ENCODE assay signal across 16 cellular contexts in genomic region chr14:94346841-94347240, GRCh38. TPM values are rescaled to one million over a fixed set of nuclear protein-coding genes. Genes with fewer than 3 reads are reported as not detected.
DNase-seq lines count a peak whose midpoint lies in the region; ATAC-seq lines count a peak whose summit lies in the region.
"Had no signal": no experiment of that assay in that cellular context is flagged by ENCODE, and none has a peak within 500 bp of the region (broad histone marks: within the 10 kb centered on the region; RNA-seq: fewer than 3 reads in every experiment).

No MANE protein-coding gene starts in this region.

- H3K27ac ChIP-seq in effector memory CD4-positive, alpha-beta T cell (ENCODE audit: insufficient read depth, low read length, poor library complexity, severe bottlenecking), result peak overlapping the region; percentile 68
- H3K27ac ChIP-seq: 22Rv1, gastroesophageal sphincter had no signal

- DNase-seq in T-helper 1 cell (no peak), HCEC 1CT (no peak), germinal center (ENCODE audit: low spot score) (no peak)
- DNase-seq in effector memory CD4-positive, alpha-beta T cell, result no peak
- no peak for DNase-seq in effector CD8-positive, alpha-beta T cell (lab: John Stamatoyannopoulos, UW)
- DNase-seq: activated naive CD4-positive, alpha-beta T cell; Karpas-422; mucosa of descending colon; NCI-H187 treated with DMSO at 0.1 percent for 48 hours; NCI-H526 treated with DMSO at 0.1 percent for 48 hours; small intestine had no signal

- no peaks in the 10 kb centered on the region for H3K36me3 ChIP-seq in effector memory CD4-positive, alpha-beta T cell (ENCODE audit: control insufficient read depth, insufficient read depth, low read length)
- H3K36me3 ChIP-seq: gastroesophageal sphincter had no signal

- peaks cover 13% of the 10 kb centered on the region for H3K9me3 Mint-ChIP-seq in T-helper 1 cell treated with Interleukin-12 subunit alpha and Interleukin-12 subunit beta and Interleukin-4 antibody, amounts not matched to agents 30 μg/mL and 1 μg/mL, for 36 hours
- H3K9me3 Mint-ChIP-seq in IgD-negative memory B cell, result peaks cover 0 to 4% (median 4%) of the 10 kb centered on the region in 3 donors

- ATAC-seq in GM21447 (IDR thresholded peaks at IDR 0.05; ENCODE audit: unreplicated experiment), result peak; percentile 14
- ATAC-seq: gastroesophageal sphincter, mucosa of descending colon had no signal

- no peaks in the 10 kb centered on the region for H3K36me3 Mint-ChIP-seq in T-helper 1 cell treated with Interleukin-12 subunit alpha and Interleukin-12 subunit beta and Interleukin-4 antibody, amounts not matched to agents 30 μg/mL and 1 μg/mL, for 36 hours (ENCODE audit: low read depth)
- no peaks in the 10 kb centered on the region for H3K36me3 Mint-ChIP-seq in IgD-negative memory B cell

- H3K27ac Mint-ChIP-seq in T-helper 1 cell treated with Interleukin-12 subunit alpha and Interleukin-12 subunit beta and Interleukin-4 antibody, amounts not matched to agents 30 μg/mL and 1 μg/mL, for 36 hours, result peak overlapping the region; percentile 76
- peak overlapping the region in 2 of 3 donors; percentile 65 to 96 for H3K27ac Mint-ChIP-seq in IgD-negative memory B cell

- H3K4me3 Mint-ChIP-seq in T-helper 1 cell treated with Interleukin-12 subunit alpha and Interleukin-12 subunit beta and Interleukin-4 antibody, amounts not matched to agents 30 μg/mL and 1 μg/mL, for 36 hours, result no peak overlapping the region
- H3K4me3 Mint-ChIP-seq in IgD-negative memory B cell, result peak overlapping the region in 2 of 4 donors; percentile 46 to 65

- no peaks in the 10 kb centered on the region for H3K27me3 ChIP-seq in effector memory CD4-positive, alpha-beta T cell (replicated peaks; ENCODE audit: control insufficient read depth, insufficient read depth, low read length, poor library complexity, severe bottlenecking)

- H3K4me1 ChIP-seq in effector memory CD4-positive, alpha-beta T cell (ENCODE audit: control insufficient read depth, insufficient read depth, low read length, poor library complexity, severe bottlenecking), result peaks cover 11% of the 10 kb centered on the region

- no peaks in the 10 kb centered on the region for H3K9me3 ChIP-seq in effector memory CD4-positive, alpha-beta T cell (ENCODE audit: control insufficient read depth, low read length)
- H3K9me3 ChIP-seq: gastroesophageal sphincter, mucosa of descending colon had no signal

- H3K4me3 ChIP-seq in effector memory CD4-positive, alpha-beta T cell (ENCODE audit: insufficient read depth, low read depth, low read length, poor library complexity, severe bottlenecking), result no peak overlapping the region
- H3K4me3 ChIP-seq: gastroesophageal sphincter, mucosa of descending colon had no signal

- H3K27me3 Mint-ChIP-seq in T-helper 1 cell treated with Interleukin-12 subunit alpha and Interleukin-12 subunit beta and Interleukin-4 antibody, amounts not matched to agents 30 μg/mL and 1 μg/mL, for 36 hours (ENCODE audit: low read depth), result peaks cover 11% of the 10 kb centered on the region
- peaks cover 1% of the 10 kb centered on the region for H3K27me3 Mint-ChIP-seq in IgD-negative memory B cell

- H3K4me1 Mint-ChIP-seq in T-helper 1 cell treated with Interleukin-12 subunit alpha and Interleukin-12 subunit beta and Interleukin-4 antibody, amounts not matched to agents 30 μg/mL and 1 μg/mL, for 36 hours (ENCODE audit: low read depth), result peaks cover 5% of the 10 kb centered on the region
- peaks cover 9 to 18% (median 14%) of the 10 kb centered on the region in 3 donors for H3K4me1 Mint-ChIP-seq in IgD-negative memory B cell

RNA-seq across cellular contexts. Expression of gene SERPINA2, which starts 19.7 kb away (rescaled TPM):
- not detected for polyA plus RNA-seq in IgD-negative memory B cell
- polyA plus RNA-seq: small intestine had no signal

RNA-seq across cellular contexts. Expression of gene SERPINA6, which starts 23.7 kb away (rescaled TPM):
- not detected for polyA plus RNA-seq in IgD-negative memory B cell

RNA-seq across cellular contexts. Expression of gene SERPINA1, which starts 41.6 kb away (rescaled TPM):
- polyA plus RNA-seq in IgD-negative memory B cell, result 1.4 TPM

RNA-seq across cellular contexts. Expression of gene SERPINA10, which starts 53.8 kb away (rescaled TPM):
- polyA plus RNA-seq in IgD-negative memory B cell, result not detected
